8 cellular contexts compared by ENCODE assay signal in the genomic region with DNA sequence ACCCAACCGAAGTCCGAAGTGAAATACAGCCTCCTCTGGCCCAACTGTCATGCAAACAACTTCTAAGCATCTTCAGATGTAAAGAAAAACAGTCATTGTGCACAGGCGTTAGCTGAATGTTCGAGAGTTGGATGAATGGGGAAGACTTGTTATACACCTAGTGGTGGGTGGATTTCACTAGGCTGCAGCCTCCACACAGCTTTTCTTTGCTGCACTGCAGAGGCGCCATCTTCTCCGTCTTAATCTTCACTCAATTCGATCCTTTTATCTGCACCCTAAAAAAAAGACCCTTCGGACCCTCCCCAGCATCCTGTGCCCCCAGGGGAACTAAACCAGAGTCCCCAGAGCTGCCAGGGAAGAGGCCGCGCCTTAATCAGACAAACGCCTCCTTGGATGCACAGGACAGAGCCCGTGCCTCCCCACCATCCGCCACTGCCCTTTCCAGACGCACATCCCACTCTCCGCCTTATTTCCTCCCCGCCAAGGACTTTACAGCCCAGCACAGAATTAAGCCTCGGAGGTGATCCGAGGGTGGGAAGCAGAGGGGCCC. TPM values are rescaled to one million over a fixed set of nuclear protein-coding genes. Genes with fewer than 3 reads are reported as not detected.
DNase-seq lines count a peak whose midpoint lies in the region; ATAC-seq and TF ChIP-seq lines count a peak whose summit lies in the region.

No MANE protein-coding gene starts in this region.

- peak overlapping the region; percentile 89 for H2BK120ac ChIP-seq in trophoblast cell (ENCODE audit: insufficient read depth, low read length, poor library complexity)

- H3K79me2 ChIP-seq in trophoblast cell (ENCODE audit: control insufficient read depth, insufficient read depth, low read length, poor library complexity) (peaks cover 17% of the 10 kb centered on the region), OCI-LY7 (ENCODE audit: insufficient read depth, low read depth, low read length) (no peaks in the 10 kb centered on the region)

- no TSS peak for BruUV-seq in OCI-LY7 (replicated peaks; lab: Mats Ljungman, UMichigan)

- H3K4me3 Mint-ChIP-seq in IgD-negative memory B cell, result peak overlapping the region; percentile 90 to 100 (median 97)

- peak overlapping the region; percentile 97 for H3K14ac ChIP-seq in trophoblast cell (ENCODE audit: low read length)

- peak; percentile 76 for DNase-seq in COR-L47 (lab: John Stamatoyannopoulos, UW)
- DNase-seq in RPMI7951 (ENCODE audit: low read depth), result peak; percentile 45
- DNase-seq in left cardiac atrium, result peak; percentile 30
- DNase-seq in trophoblast cell, result peak in 1 of 2 donors; percentile 61
- DNase-seq in OCI-LY7 (ENCODE audit: low spot score), result no peak

- H3K4me1 ChIP-seq in trophoblast cell (ENCODE audit: control insufficient read depth in 1 of 2, insufficient read depth in 2 of 2, low read length in 2 of 2) (peaks cover 6 to 10% of the 10 kb centered on the region in 2 experiments), OCI-LY7 (ENCODE audit: insufficient read depth, low read length, poor library complexity, severe bottlenecking) (no peaks in the 10 kb centered on the region)

- H3K23ac ChIP-seq in trophoblast cell (ENCODE audit: low read length), result no peak overlapping the region

- H3K4ac ChIP-seq in trophoblast cell (ENCODE audit: low read depth, low read length), result peak overlapping the region; percentile 95

- CTCF ChIA-PET in OCI-LY7 (lab: Charles Lee; ENCODE audit: unreplicated experiment), result no interaction called here

- H3K79me1 ChIP-seq in trophoblast cell (ENCODE audit: low read length), result peaks cover 19% of the 10 kb centered on the region

- H3K27ac ChIP-seq in adipose tissue (ENCODE audit: low read depth, low read length), result peak overlapping the region; percentile 68
- peak overlapping the region; percentile 62 for H3K27ac ChIP-seq in trophoblast cell (ENCODE audit: low read depth, low read length)
- H3K27ac ChIP-seq in OCI-LY7 (ENCODE audit: low read depth, low read length, poor library complexity, severe bottlenecking), result no peak overlapping the region

- peak overlapping the region; percentile 72 for H4K12ac ChIP-seq in trophoblast cell (ENCODE audit: low read depth, low read length)

- no peak for TF ChIP-seq CTCF in OCI-LY7 (conservative IDR thresholded peaks at IDR 0.05; ENCODE audit: low read length)

- H2AK5ac ChIP-seq in trophoblast cell (ENCODE audit: low read length), result peak overlapping the region; percentile 80

- H3K9me2 ChIP-seq in OCI-LY7 (ENCODE audit: insufficient read depth, low read length), result no peaks in the 10 kb centered on the region

- H4K20me1 ChIP-seq in OCI-LY7 (ENCODE audit: insufficient read depth, low read length), result no peaks in the 10 kb centered on the region

- H3K18ac ChIP-seq in trophoblast cell (ENCODE audit: low read length), result peak overlapping the region; percentile 100

- peak overlapping the region; percentile 51 for H2BK12ac ChIP-seq in trophoblast cell (ENCODE audit: low read length)

- H4K8ac ChIP-seq in trophoblast cell (ENCODE audit: low read depth, low read length), result peak overlapping the region; percentile 89

- no peaks in the 10 kb centered on the region for H3K27me3 ChIP-seq in trophoblast cell (ENCODE audit: insufficient read depth, low read length)

- H3K4me3 ChIP-seq in trophoblast cell (ENCODE audit: low read depth, low read length) (peak overlapping the region; percentile 98), OCI-LY7 (ENCODE audit: low read depth, low read length, poor library complexity, severe bottlenecking) (no peak overlapping the region)

- H2AFZ ChIP-seq in trophoblast cell (ENCODE audit: insufficient read depth, low read length, poor library complexity) (peak overlapping the region; percentile 93), OCI-LY7 (ENCODE audit: low read length) (no peak overlapping the region)

- H2BK5ac ChIP-seq in trophoblast cell (ENCODE audit: low read depth, low read length, poor library complexity), result peak overlapping the region; percentile 94

- 1 to 2% (median 1%) methylated on average over 18 of the region's 18 CpGs for WGBS in adipose tissue, 3 donors
- WGBS in trophoblast cell (ENCODE audit: extremely low coverage, insufficient coverage, insufficient read length), result no CpG with 5 or more reads among the region's 18 CpGs

- H3K27me3 Mint-ChIP-seq in IgD-negative memory B cell, result peaks cover 17% of the 10 kb centered on the region

- H4K91ac ChIP-seq in trophoblast cell (ENCODE audit: low read depth, low read length), result peak overlapping the region; percentile 72

- H3K9me3 ChIP-seq in trophoblast cell (ENCODE audit: insufficient read depth, low read depth, low read length), result no peaks in the 10 kb centered on the region
- no peaks in the 10 kb centered on the region for H3K9me3 ChIP-seq in OCI-LY7 (ENCODE audit: low read length)

- H3K27ac Mint-ChIP-seq in IgD-negative memory B cell, result peak overlapping the region; percentile 41 to 92 (median 64)

- H3K4me2 ChIP-seq in trophoblast cell (ENCODE audit: low read length) (peak overlapping the region; percentile 87), OCI-LY7 (ENCODE audit: low read length) (no peak overlapping the region)

- intact Hi-C loops in left cardiac atrium (cut with DNase I), result loop anchor here in 1 of 2 donors (10.0 kb wide), 1 partner anchor 94 kb away; no protein-coding TSS in a partner anchor
- intact Hi-C loops in OCI-LY7 (cut with micrococcal nuclease; ENCODE audit: unreplicated experiment), result no loop called here

- peak; percentile 53 for ATAC-seq in GM21515 (IDR thresholded peaks at IDR 0.05; ENCODE audit: unreplicated experiment)
- ATAC-seq in left cardiac atrium, result peak; percentile 50 to 65

- no peaks in the 10 kb centered on the region for H3K9me3 Mint-ChIP-seq in IgD-negative memory B cell

- POLR2A ChIA-PET in OCI-LY7 (lab: Charles Lee), result no interaction called here

- H3K36me3 Mint-ChIP-seq in IgD-negative memory B cell, result no peaks in the 10 kb centered on the region

- H3K9ac ChIP-seq in trophoblast cell (ENCODE audit: low read length), result peak overlapping the region; percentile 92

- H3K36me3 ChIP-seq in trophoblast cell (ENCODE audit: control insufficient read depth in 1 of 2, insufficient read depth in 2 of 2, low read length in 2 of 2) (no peaks in the 10 kb centered on the region), OCI-LY7 (ENCODE audit: insufficient read depth, low read length) (no peaks in the 10 kb centered on the region)

- peaks cover 4 to 11% (median 7%) of the 10 kb centered on the region in 3 donors for H3K4me1 Mint-ChIP-seq in IgD-negative memory B cell

RNA-seq across cellular contexts. Expression of a gene that starts 1.4 kb away (rescaled TPM):
- polyA plus RNA-seq in IgD-negative memory B cell (12.5 TPM), adipose tissue (100 to 1,000 TPM; 101 to 212 (median 126) TPM)
- total RNA-seq in RPMI7951 (2014; rRNA removed; shearing (Covaris generic)), result 72.7 and 75.9 TPM in 2 replicates
- total RNA-seq in left cardiac atrium (100 to 1,000 TPM; 385 to 445 TPM), OCI-LY7 (2022) (0.55 TPM in 1 of 2 replicates, not detected in the other)
- 481 and 496 TPM in 2 replicates for polyA plus RNA-seq in trophoblast cell (2013)
- total RNA-seq in OCI-LY7 (2014; rRNA removed; shearing (Covaris generic)), result not detected in 2 replicates

Comparison
In these comparisons a context has a peak if more than half of its experiments do, and no peak if none do; other contexts are left out.
1. RNA of a gene that starts 1.4 kb away (total RNA-seq): 385 to 445 TPM in left cardiac atrium and 72.7 to 75.9 TPM in RPMI7951; 0.55 TPM in OCI-LY7; every median in the first group is over 10 times any median in the second.